In genomic region chr5:131796793-131797693, GRCh38 we compare ENCODE assay signal across 1 cellular context.
TF ChIP-seq lines count a peak whose summit lies in the region.

Gene FNIP1, minus strand, starts transcription at chr5:131797017. Its CDS starts 96 bp downstream, at chr5:131796921.

TF ChIP-seq in HCT116, 20 proteins besides CTCF, POLR2A, EP300 and RAD21 (continued from another document):
- no peak for TF ChIP-seq REST (IDR thresholded peaks at IDR 0.05; ENCODE audit: low read depth)
- peak; percentile 92 for TF ChIP-seq SP1 (IDR thresholded peaks at IDR 0.05; ENCODE audit: low read depth)
- no peak for TF ChIP-seq YY1 (IDR thresholded peaks at IDR 0.05; ENCODE audit: extremely low read depth, insufficient replicate concordance, low read depth, low read length)
- no peak for TF ChIP-seq EZH2phosphoT487 (IDR thresholded peaks at IDR 0.05; ENCODE audit: borderline replicate concordance)
- TF ChIP-seq POLR2AphosphoS5 (IDR thresholded peaks at IDR 0.05; ENCODE audit: low read depth, low read length), result peak; percentile 87
- TF ChIP-seq CBX3 (IDR thresholded peaks at IDR 0.05; ENCODE audit: low read depth), result peak; percentile 90
- TF ChIP-seq TCF7L2 (IDR thresholded peaks at IDR 0.05; ENCODE audit: borderline replicate concordance, extremely low read depth, insufficient read depth, insufficient read length), result peak; percentile 96
- TF ChIP-seq SRF (IDR thresholded peaks at IDR 0.05; ENCODE audit: low read depth), result no peak; the same call in 1 of the 2 replicates
